ENCODE assay signal across 8 cellular contexts in genomic region chr4:87092389-87093141, GRCh38.
DNase-seq lines count a peak whose midpoint lies in the region; ATAC-seq lines count a peak whose summit lies in the region.

No MANE protein-coding gene starts in this region.

- DNase-seq in EH (ENCODE audit: low read depth), result peak; percentile 79
- peak; percentile 44 for DNase-seq in NCI-H510A (lab: John Stamatoyannopoulos, UW)
- DNase-seq in medulla oblongata (ENCODE audit: extremely low spot score), result peak; percentile 58
- DNase-seq in effector CD8-positive, alpha-beta T cell (lab: John Stamatoyannopoulos, UW), result no peak
- DNase-seq in activated CD4-positive, alpha-beta T cell treated with anti-CD3 and anti-CD28 coated beads, Interleukin-2, amount 50 U/mL, for 1 hour, result no peak

- H3K27ac ChIP-seq in cingulate gyrus (ENCODE audit: low read depth, low read length), result peak overlapping the region; percentile 2

- ATAC-seq in HG02678 (IDR thresholded peaks at IDR 0.05; ENCODE audit: unreplicated experiment), result peak; percentile 52
- no peak for ATAC-seq in HG03097 (IDR thresholded peaks at IDR 0.05; ENCODE audit: low FRiP score, unreplicated experiment)

Comparison
In these comparisons a context has a peak if more than half of its experiments do, and no peak if none do; other contexts are left out.
1. DNase-seq: peak in EH (single experiment), NCI-H510A (single experiment) and medulla oblongata (single experiment); none in effector CD8-positive, alpha-beta T cell (single experiment) and activated CD4-positive, alpha-beta T cell treated with anti-CD3 and anti-CD28 coated beads, Interleukin-2, amount 50 U/mL, for 1 hour (single experiment).